In the genomic region with DNA sequence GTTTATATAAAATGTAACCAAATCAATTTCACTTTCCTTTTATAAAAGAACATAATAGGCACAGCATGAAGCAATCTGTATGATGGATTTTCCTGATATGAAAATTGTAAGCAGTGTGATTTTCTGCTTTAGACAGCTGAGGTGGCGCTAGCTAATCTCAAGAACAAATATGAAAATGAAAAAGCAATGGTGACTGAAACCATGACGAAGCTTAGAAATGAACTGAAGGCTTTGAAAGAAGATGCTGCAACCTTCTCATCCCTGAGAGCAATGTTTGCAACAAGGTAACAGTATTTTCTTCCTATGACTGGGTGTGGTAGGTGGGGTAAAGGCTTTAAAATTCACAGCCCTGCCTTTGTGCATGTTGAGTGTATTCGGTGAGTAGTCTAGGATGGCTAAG, we compare ENCODE assay signal across 20 cellular contexts.
DNase-seq lines count a peak whose midpoint lies in the region; ATAC-seq lines count a peak whose summit lies in the region.
"Had no signal": no experiment of that assay in that cellular context is flagged by ENCODE, and none has a peak within 500 bp of the region (broad histone marks: within the 10 kb centered on the region; RNA-seq: fewer than 3 reads in every experiment).

No MANE protein-coding gene starts in this region.

- no peak overlapping the region for H2AFZ ChIP-seq in trophoblast cell (ENCODE audit: insufficient read depth, low read length, poor library complexity)

- no peak overlapping the region for H2BK5ac ChIP-seq in trophoblast cell (ENCODE audit: low read depth, low read length, poor library complexity)

- no peaks in the 10 kb centered on the region for H3K27me3 Mint-ChIP-seq in activated CD8-positive, alpha-beta memory T cell treated with anti-CD3 and anti-CD28 coated beads, Interleukin-2, amount 10 ng/mL, durations not matched to agents 7 days and 5 days
- H3K27me3 Mint-ChIP-seq: CD4-positive, CD25-positive, alpha-beta regulatory T cell; stimulated activated naive CD8-positive, alpha-beta T cell treated with anti-CD3 and anti-CD28 coated beads, Interleukin-15, Interleukin-2, amounts not matched to agents 100 ng/mL and 50 ng/mL, for 24 hours had no signal

- no peak overlapping the region for H3K4ac ChIP-seq in trophoblast cell (ENCODE audit: low read depth, low read length)

- no peak overlapping the region for H2BK12ac ChIP-seq in trophoblast cell (ENCODE audit: low read length)

- CTCF ChIA-PET in activated CD8-positive, alpha-beta memory T cell treated with anti-CD3 and anti-CD28 coated beads, Interleukin-2, amount 10 ng/mL, durations not matched to agents 7 days and 5 days (lab: Charles Lee) = interaction anchor here (0.9 to 1.4 kb wide), 5 partner anchors 22 to 682 kb away, joined by 3 to 6 read pairs (median 5); no protein-coding TSS in a partner anchor

- H3K79me1 ChIP-seq in trophoblast cell (ENCODE audit: low read length) = peaks cover 3% of the 10 kb centered on the region

- peak overlapping the region; percentile 21 for H3K4me3 Mint-ChIP-seq in activated CD8-positive, alpha-beta memory T cell treated with anti-CD3 and anti-CD28 coated beads, Interleukin-2, amount 10 ng/mL, durations not matched to agents 7 days and 5 days
- H3K4me3 Mint-ChIP-seq: CD4-positive, CD25-positive, alpha-beta regulatory T cell; stimulated activated naive CD8-positive, alpha-beta T cell treated with anti-CD3 and anti-CD28 coated beads, Interleukin-15, Interleukin-2, amounts not matched to agents 100 ng/mL and 50 ng/mL, for 24 hours had no signal

- H3K79me2 ChIP-seq in trophoblast cell (ENCODE audit: control insufficient read depth, insufficient read depth, low read length, poor library complexity) = no peaks in the 10 kb centered on the region

- H4K8ac ChIP-seq in trophoblast cell (ENCODE audit: low read depth, low read length) = no peak overlapping the region

- no peak for DNase-seq in activated CD8-positive, alpha-beta memory T cell treated with anti-CD3 and anti-CD28 coated beads, Interleukin-2, amount 10 ng/mL, durations not matched to agents 7 days and 5 days
- no peak for DNase-seq in activated CD8-positive, alpha-beta memory T cell treated with anti-CD3 and anti-CD28 coated beads, Interleukin-2, amount 50 U/mL, for 4 hours
- DNase-seq in trophoblast cell (no peak), NCI-H1694 treated with DMSO at 0.1 percent for 48 hours (lab: John Stamatoyannopoulos, UW) (no peak), head of caudate nucleus (no peak)
- DNase-seq: ACHN; DMS53; foreskin fibroblast; left cardiac atrium; mucosa of descending colon; NCI-H2029; right cardiac atrium; stimulated activated CD4-positive, alpha-beta T cell treated with anti-CD3 and anti-CD28 coated beads, Interleukin-15, amount 100 ng/mL, for 24 hours; upper lobe of left lung had no signal

- no peak overlapping the region for H2BK120ac ChIP-seq in trophoblast cell (ENCODE audit: insufficient read depth, low read length, poor library complexity)

- no peak overlapping the region for H3K18ac ChIP-seq in trophoblast cell (ENCODE audit: low read length)

- no peak overlapping the region for H4K91ac ChIP-seq in trophoblast cell (ENCODE audit: low read depth, low read length)

- no peak overlapping the region for H4K12ac ChIP-seq in trophoblast cell (ENCODE audit: low read depth, low read length)

- H3K36me3 ChIP-seq in trophoblast cell (ENCODE audit: control insufficient read depth in 1 of 2, insufficient read depth in 2 of 2, low read length in 2 of 2) = no peaks in the 10 kb centered on the region

- H3K23ac ChIP-seq in trophoblast cell (ENCODE audit: low read length) = peak overlapping the region; percentile 21

- H2AK5ac ChIP-seq in trophoblast cell (ENCODE audit: low read length) = no peak overlapping the region

- H3K27me3 ChIP-seq in trophoblast cell (ENCODE audit: insufficient read depth, low read length) = no peaks in the 10 kb centered on the region
- H3K27me3 ChIP-seq: upper lobe of left lung had no signal

- no peak overlapping the region for H3K9ac ChIP-seq in trophoblast cell (ENCODE audit: low read length)

- peaks cover 6% of the 10 kb centered on the region for H3K4me1 Mint-ChIP-seq in activated CD8-positive, alpha-beta memory T cell treated with anti-CD3 and anti-CD28 coated beads, Interleukin-2, amount 10 ng/mL, durations not matched to agents 7 days and 5 days

- H3K4me3 ChIP-seq in trophoblast cell (ENCODE audit: low read depth, low read length) = no peak overlapping the region
- H3K4me3 ChIP-seq: mucosa of descending colon had no signal

- peaks cover 3% of the 10 kb centered on the region for H3K36me3 Mint-ChIP-seq in activated CD8-positive, alpha-beta memory T cell treated with anti-CD3 and anti-CD28 coated beads, Interleukin-2, amount 10 ng/mL, durations not matched to agents 7 days and 5 days

- no peak overlapping the region for H3K14ac ChIP-seq in trophoblast cell (ENCODE audit: low read length)

- H3K4me2 ChIP-seq in trophoblast cell (ENCODE audit: low read length) = no peak overlapping the region

- peak; percentile 64 for ATAC-seq in activated CD8-positive, alpha-beta memory T cell treated with anti-CD3 and anti-CD28 coated beads, Interleukin-2, amount 10 ng/mL, durations not matched to agents 7 days and 5 days
- peak; percentile 97 for ATAC-seq in GM19351 (IDR thresholded peaks at IDR 0.05; ENCODE audit: unreplicated experiment)
- peak; percentile 83 for ATAC-seq in HG03565 (IDR thresholded peaks at IDR 0.05; ENCODE audit: unreplicated experiment)
- ATAC-seq in GM21515 (IDR thresholded peaks at IDR 0.05; ENCODE audit: unreplicated experiment) = no peak
- ATAC-seq: left cardiac atrium, mucosa of descending colon, right cardiac atrium had no signal

- no peaks in the 10 kb centered on the region for H3K9me3 ChIP-seq in trophoblast cell (ENCODE audit: insufficient read depth, low read depth, low read length)
- H3K9me3 ChIP-seq: mucosa of descending colon, upper lobe of left lung had no signal

- no CpG with 5 or more reads among the region's 3 CpGs for WGBS in trophoblast cell (ENCODE audit: extremely low coverage, insufficient coverage, insufficient read length)

- no peaks in the 10 kb centered on the region for H3K9me3 Mint-ChIP-seq in activated CD8-positive, alpha-beta memory T cell treated with anti-CD3 and anti-CD28 coated beads, Interleukin-2, amount 10 ng/mL, durations not matched to agents 7 days and 5 days (ENCODE audit: low read depth)
- H3K9me3 Mint-ChIP-seq: CD4-positive, CD25-positive, alpha-beta regulatory T cell; stimulated activated naive CD8-positive, alpha-beta T cell treated with anti-CD3 and anti-CD28 coated beads, Interleukin-15, Interleukin-2, amounts not matched to agents 100 ng/mL and 50 ng/mL, for 24 hours had no signal

- intact Hi-C loops in head of caudate nucleus (cut with DNase I) = no loop called here

- peaks cover 3% of the 10 kb centered on the region in 2 experiments for H3K4me1 ChIP-seq in trophoblast cell (ENCODE audit: control insufficient read depth in 1 of 2, insufficient read depth in 2 of 2, low read length in 2 of 2)

- H3K27ac ChIP-seq in trophoblast cell (ENCODE audit: low read depth, low read length) = no peak overlapping the region
- H3K27ac ChIP-seq: VCaP had no signal

- H3K27ac Mint-ChIP-seq in activated CD8-positive, alpha-beta memory T cell treated with anti-CD3 and anti-CD28 coated beads, Interleukin-2, amount 10 ng/mL, durations not matched to agents 7 days and 5 days = peak overlapping the region; percentile 54
- H3K27ac Mint-ChIP-seq: CD4-positive, CD25-positive, alpha-beta regulatory T cell; stimulated activated naive CD8-positive, alpha-beta T cell treated with anti-CD3 and anti-CD28 coated beads, Interleukin-15, Interleukin-2, amounts not matched to agents 100 ng/mL and 50 ng/mL, for 24 hours had no signal
